ENCODE assay signal across 22 cellular contexts in the genomic region with DNA sequence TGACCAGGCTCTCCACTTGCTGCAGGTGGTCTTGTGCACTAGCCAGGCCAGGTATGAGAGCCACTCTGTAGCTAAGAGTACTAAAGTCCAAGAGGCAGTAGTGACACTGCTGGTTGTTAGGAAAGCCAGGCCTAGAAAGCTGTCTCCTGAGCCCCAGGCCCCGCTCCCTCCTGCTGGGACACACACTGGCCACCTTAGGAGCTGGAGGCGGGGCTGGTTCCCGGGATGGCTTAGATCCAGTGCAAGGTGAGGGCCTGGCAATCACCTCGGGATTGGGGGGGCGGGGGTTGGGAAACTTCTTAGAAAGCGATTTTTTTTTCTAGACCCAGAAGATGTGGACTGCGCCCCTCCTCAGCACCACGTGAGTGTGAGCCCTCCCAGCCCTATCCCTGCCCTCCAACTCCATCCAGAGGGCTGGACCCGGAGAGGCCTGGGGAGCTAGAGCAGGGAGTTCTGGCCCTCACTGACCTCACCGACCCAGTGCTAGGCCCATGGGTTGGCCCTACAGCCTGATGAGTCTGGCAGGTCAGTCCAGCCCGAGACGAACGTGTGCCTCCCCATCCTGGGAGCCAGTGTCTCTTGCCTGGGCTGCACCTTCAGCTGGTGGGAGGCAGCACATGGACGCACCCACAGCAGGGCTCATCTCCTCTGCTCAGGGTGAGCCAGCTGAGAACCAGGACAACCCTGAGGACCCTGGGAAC.
"Had no signal": no experiment of that assay in that cellular context is flagged by ENCODE, and none has a peak within 500 bp of the region (broad histone marks: within the 10 kb centered on the region; RNA-seq: fewer than 3 reads in every experiment).

No MANE protein-coding gene starts in this region.

- H3K27me3 ChIP-seq: ascending aorta, neutrophil had no signal

- H3K4me1 Mint-ChIP-seq: activated B cell treated with CpG ODN at 0.5 μM for 24 hours; activated CD4-positive, alpha-beta T cell treated with anti-CD3 and anti-CD28 coated beads, Interleukin-2, amount 10 ng/mL, durations not matched to agents 24 days and 14 days; activated naive CD4-positive, alpha-beta T cell treated with anti-CD3 and anti-CD28 coated beads, Interleukin-2, amount 50 U/mL, for 24 hours; T-cell had no signal

- ATAC-seq: activated CD8-positive, alpha-beta T cell treated with anti-CD3 and anti-CD28 coated beads, Interleukin-2, amount 10 ng/mL, durations not matched to agents 7 days and 5 days; esophagus mucosa; gastrocnemius medialis; heart left ventricle; left lobe of liver; naive thymus-derived CD4-positive, alpha-beta T cell; T-cell had no signal

- H3K36me3 Mint-ChIP-seq: activated naive CD4-positive, alpha-beta T cell treated with anti-CD3 and anti-CD28 coated beads, Interleukin-2, amount 50 U/mL, for 24 hours; naive thymus-derived CD4-positive, alpha-beta T cell; T-cell had no signal

- H3K27ac ChIP-seq: ascending aorta, gastrocnemius medialis, heart left ventricle, neutrophil, parathyroid adenoma had no signal

- H3K4me3 Mint-ChIP-seq: activated B cell treated with CpG ODN at 0.5 μM for 24 hours; activated CD4-positive, alpha-beta T cell treated with anti-CD3 and anti-CD28 coated beads, Interleukin-2, amount 10 ng/mL, durations not matched to agents 24 days and 14 days; activated CD8-positive, alpha-beta T cell treated with anti-CD3 and anti-CD28 coated beads, Interleukin-2, amount 10 ng/mL, durations not matched to agents 7 days and 5 days; activated naive CD4-positive, alpha-beta T cell treated with anti-CD3 and anti-CD28 coated beads, Interleukin-2, amount 50 U/mL, for 24 hours; naive thymus-derived CD4-positive, alpha-beta T cell; T-cell had no signal

- FAIRE-seq: kidney had no signal

- H2AFZ ChIP-seq: parathyroid adenoma had no signal

- H3K9me3 ChIP-seq: ascending aorta, gastrocnemius medialis, heart left ventricle, neutrophil, spleen had no signal

- H3K4me1 ChIP-seq: ascending aorta, gastrocnemius medialis, heart left ventricle, parathyroid adenoma had no signal

- H3K36me3 ChIP-seq: ascending aorta, gastrocnemius medialis, neutrophil had no signal

- H3K9ac ChIP-seq: parathyroid adenoma had no signal

- DNase-seq: activated B cell treated with CpG ODN at 0.5 μM for 24 hours; activated CD4-positive, alpha-beta T cell treated with anti-CD3 and anti-CD28 coated beads, Interleukin-2, amount 10 ng/mL, durations not matched to agents 24 days and 14 days; activated CD8-positive, alpha-beta memory T cell treated with anti-CD3 and anti-CD28 coated beads, Interleukin-2, amount 50 U/mL, for 48 hours; activated CD8-positive, alpha-beta T cell treated with anti-CD3 and anti-CD28 coated beads, Interleukin-2, amount 10 ng/mL, durations not matched to agents 7 days and 5 days; activated effector memory CD4-positive, alpha-beta T cell treated with anti-CD3 and anti-CD28 coated beads, Interleukin-2, amount 50 U/mL, for 16 hours; activated T-cell treated with anti-CD3 and anti-CD28 coated beads, Interleukin-2, amount 50 U/mL, for 48 hours; cortex of kidney; effector CD4-positive, alpha-beta T cell; gastrocnemius medialis; heart left ventricle; kidney; spleen; stimulated activated CD4-positive, alpha-beta T cell treated with anti-CD3 and anti-CD28 coated beads, Interleukin-4, amount 100 ng/mL, for 4 hours; stimulated activated naive CD4-positive, alpha-beta T cell; T-cell had no signal

- H3K27me3 Mint-ChIP-seq: activated B cell treated with CpG ODN at 0.5 μM for 24 hours; activated CD4-positive, alpha-beta T cell treated with anti-CD3 and anti-CD28 coated beads, Interleukin-2, amount 10 ng/mL, durations not matched to agents 24 days and 14 days; activated naive CD4-positive, alpha-beta T cell treated with anti-CD3 and anti-CD28 coated beads, Interleukin-2, amount 50 U/mL, for 24 hours had no signal

- H3K79me2 ChIP-seq: parathyroid adenoma had no signal

- H3K9me3 Mint-ChIP-seq: activated B cell treated with CpG ODN at 0.5 μM for 24 hours; activated CD4-positive, alpha-beta T cell treated with anti-CD3 and anti-CD28 coated beads, Interleukin-2, amount 10 ng/mL, durations not matched to agents 24 days and 14 days; activated naive CD4-positive, alpha-beta T cell treated with anti-CD3 and anti-CD28 coated beads, Interleukin-2, amount 50 U/mL, for 24 hours; naive thymus-derived CD4-positive, alpha-beta T cell; T-cell had no signal

- H3K4me3 ChIP-seq: ascending aorta, gastrocnemius medialis, heart left ventricle, spleen had no signal

- H3K27ac Mint-ChIP-seq: activated B cell treated with CpG ODN at 0.5 μM for 24 hours; activated CD4-positive, alpha-beta T cell treated with anti-CD3 and anti-CD28 coated beads, Interleukin-2, amount 10 ng/mL, durations not matched to agents 24 days and 14 days; activated CD8-positive, alpha-beta T cell treated with anti-CD3 and anti-CD28 coated beads, Interleukin-2, amount 10 ng/mL, durations not matched to agents 7 days and 5 days; activated naive CD4-positive, alpha-beta T cell treated with anti-CD3 and anti-CD28 coated beads, Interleukin-2, amount 50 U/mL, for 24 hours; naive thymus-derived CD4-positive, alpha-beta T cell had no signal
